17 cellular contexts compared by ENCODE assay signal in genomic region chrX:67338262-67338661, GRCh38.
A peak's percentile ranks its signal among the peaks of the same experiment; 100 is the strongest.
DNase-seq lines count a peak whose midpoint lies in the region; ATAC-seq and TF ChIP-seq lines count a peak whose summit lies in the region.
"Had no signal": no experiment of that assay in that cellular context is flagged by ENCODE, and none has a peak within 500 bp of the region (broad histone marks: within the 10 kb centered on the region; RNA-seq: fewer than 3 reads in every experiment).

No MANE protein-coding gene starts in this region.

- peaks cover 49% of the 10 kb centered on the region for H3K9me3 Mint-ChIP-seq in chondrocyte (ENCODE audit: low read depth)
- H3K9me3 Mint-ChIP-seq: CD4-positive, alpha-beta T cell; CD8-positive, alpha-beta T cell had no signal

- no peak overlapping the region for H3K27ac ChIP-seq in prostate gland
- H3K27ac ChIP-seq: BLaER1 treated with 17β-estradiol and CSF1 and Interleukin-3, amounts not matched to agents 10 nM and 100 nM; C4-2B had no signal

- 100% methylated on average over 2 of the region's 2 CpGs for WGBS in prostate gland

- DNase-seq in chondrocyte (ENCODE audit: low spot score): peak; percentile 33
- peak; percentile 61 for DNase-seq in left lobe of liver (ENCODE audit: low spot score)
- peak; percentile 3 for DNase-seq in prostate gland (ENCODE audit: low spot score)
- no peak for DNase-seq in AG08395 (ENCODE audit: low spot score)
- DNase-seq in dedifferentiated amniotic fluid mesenchymal stem cell (ENCODE audit: extremely low spot score): no peak
- DNase-seq: 8988T; ACHN; AML-193; Caco-2; Calu3; CD4-positive, alpha-beta T cell; CD8-positive, alpha-beta T cell; DMS79 treated with DMSO at 0.1 percent for 48 hours; GF-D8 had no signal

- H3K27me3 Mint-ChIP-seq in chondrocyte (ENCODE audit: low read depth): no peaks in the 10 kb centered on the region
- H3K27me3 Mint-ChIP-seq: B cell; CD4-positive, alpha-beta T cell had no signal

- peak; percentile 88 for ATAC-seq in left lobe of liver
- ATAC-seq: CD8-positive, alpha-beta T cell had no signal

- TF ChIP-seq CTCF in chondrocyte (IDR thresholded peaks at IDR 0.05) (no peak), prostate gland (IDR thresholded peaks at IDR 0.05) (no peak)

- no peaks in the 10 kb centered on the region for H3K4me1 Mint-ChIP-seq in chondrocyte (ENCODE audit: low read depth)
- H3K4me1 Mint-ChIP-seq: B cell had no signal

- no peaks in the 10 kb centered on the region for H3K36me3 ChIP-seq in prostate gland
- H3K36me3 ChIP-seq: BLaER1 treated with 17β-estradiol and CSF1 and Interleukin-3, amounts not matched to agents 10 nM and 100 nM had no signal

- H3K36me3 Mint-ChIP-seq in chondrocyte (ENCODE audit: low read depth): no peaks in the 10 kb centered on the region
- H3K36me3 Mint-ChIP-seq: CD8-positive, alpha-beta T cell had no signal

- TF ChIP-seq POLR2A in prostate gland (IDR thresholded peaks at IDR 0.05): no peak

- intact Hi-C loops in prostate gland (cut with DNase I): no loop called here

- no peak overlapping the region for H3K27ac Mint-ChIP-seq in chondrocyte (ENCODE audit: unreplicated experiment)
- H3K27ac Mint-ChIP-seq: B cell; CD4-positive, alpha-beta T cell; CD8-positive, alpha-beta T cell had no signal

- H3K9me3 ChIP-seq in prostate gland: no peaks in the 10 kb centered on the region
- H3K9me3 ChIP-seq: BLaER1 treated with 17β-estradiol and CSF1 and Interleukin-3, amounts not matched to agents 10 nM and 100 nM; Caco-2 had no signal

- no peaks in the 10 kb centered on the region for H3K27me3 ChIP-seq in prostate gland (replicated peaks; ENCODE audit: insufficient read depth)

- no peak overlapping the region for H3K4me3 ChIP-seq in prostate gland
- H3K4me3 ChIP-seq: BLaER1 treated with 17β-estradiol and CSF1 and Interleukin-3, amounts not matched to agents 10 nM and 100 nM had no signal

- no peaks in the 10 kb centered on the region for H3K4me1 ChIP-seq in prostate gland (replicated peaks)
- H3K4me1 ChIP-seq: BLaER1 treated with 17β-estradiol and CSF1 and Interleukin-3, amounts not matched to agents 10 nM and 100 nM; Caco-2 had no signal

- H3K4me3 Mint-ChIP-seq in chondrocyte (ENCODE audit: unreplicated experiment): no peak overlapping the region
- H3K4me3 Mint-ChIP-seq: B cell; CD4-positive, alpha-beta T cell; CD8-positive, alpha-beta T cell had no signal

Comparison
In these comparisons a context has a peak if more than half of its experiments do, and no peak if none do; other contexts are left out.
1. DNase-seq: peak in chondrocyte (single experiment), left lobe of liver (single experiment) and prostate gland (single experiment); none in AG08395 (single experiment) and dedifferentiated amniotic fluid mesenchymal stem cell (single experiment).